ENCODE assay signal across 21 cellular contexts in the genomic region with DNA sequence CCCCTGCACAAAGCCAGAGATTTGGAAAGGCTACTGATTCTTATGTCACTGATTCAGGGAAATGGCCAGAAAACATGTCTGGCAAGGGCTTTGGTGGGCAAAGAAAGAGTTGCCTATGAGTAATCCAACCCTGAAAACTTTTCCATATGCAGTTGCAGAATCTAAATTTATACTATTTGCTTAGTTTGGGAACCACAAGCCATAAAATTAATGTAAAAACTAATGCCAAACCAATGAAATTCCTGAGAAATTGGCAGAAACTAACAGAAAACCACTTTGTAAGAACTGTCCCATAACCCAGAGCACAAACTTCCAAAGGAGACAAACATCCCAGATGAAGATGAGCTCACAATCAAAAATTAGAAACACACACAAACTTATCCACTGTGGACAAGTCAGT.
"Had no signal": no experiment of that assay in that cellular context is flagged by ENCODE, and none has a peak within 500 bp of the region (broad histone marks: within the 10 kb centered on the region; RNA-seq: fewer than 3 reads in every experiment).

No MANE protein-coding gene starts in this region.

- H3K27me3 Mint-ChIP-seq: effector memory CD8-positive, alpha-beta T cell had no signal

- H3K27ac ChIP-seq: body of pancreas, esophagus squamous epithelium, left lung, tibial artery, VCaP had no signal

- H3K4me1 ChIP-seq: body of pancreas, esophagus squamous epithelium, left lung, tibial artery had no signal

- H3K27ac Mint-ChIP-seq: activated T-cell treated with anti-CD3 and anti-CD28 coated beads, Interleukin-2, amount 50 U/mL, for 72 hours; effector memory CD8-positive, alpha-beta T cell had no signal

- H3K4me3 Mint-ChIP-seq: activated T-cell treated with anti-CD3 and anti-CD28 coated beads, Interleukin-2, amount 50 U/mL, for 72 hours; effector memory CD8-positive, alpha-beta T cell; mesothelial cell of epicardium; nephron progenitor cell had no signal

- ATAC-seq: activated T-cell treated with anti-CD3 and anti-CD28 coated beads, Interleukin-2, amount 50 U/mL, for 72 hours; body of pancreas; effector memory CD8-positive, alpha-beta T cell; left lung had no signal

- H3K27me3 ChIP-seq: body of pancreas, esophagus squamous epithelium, left lung, tibial artery had no signal

- H3K9me3 ChIP-seq: body of pancreas, esophagus squamous epithelium, left lung had no signal

- H3K9me3 Mint-ChIP-seq: activated T-cell treated with anti-CD3 and anti-CD28 coated beads, Interleukin-2, amount 50 U/mL, for 72 hours had no signal

- DNase-seq: activated CD4-positive, alpha-beta T cell treated with anti-CD3 and anti-CD28 coated beads for 1 hour; activated CD4-positive, alpha-beta T cell treated with anti-CD3 and anti-CD28 coated beads, Interleukin-2, amount 50 U/mL, for 4 hours; activated effector memory CD4-positive, alpha-beta T cell treated with anti-CD3 and anti-CD28 coated beads, Interleukin-2, amount 50 U/mL, for 16 hours; activated naive CD4-positive, alpha-beta T cell treated with anti-CD3 and anti-CD28 coated beads, Interleukin-2, amount 50 U/mL, for 16 hours; activated T-cell treated with anti-CD3 and anti-CD28 coated beads, Interleukin-2, amount 50 U/mL, for 72 hours; body of pancreas; effector memory CD8-positive, alpha-beta T cell; esophagus squamous epithelium; head of caudate nucleus; left lung; nephron progenitor cell; nucleus accumbens; retina; stimulated activated CD4-positive, alpha-beta T cell treated with anti-CD3 and anti-CD28 coated beads, Interleukin-12 subunit alpha, Interleukin-12 subunit beta, amount 100 ng/mL, for 4 hours; stimulated activated CD4-positive, alpha-beta T cell treated with anti-CD3 and anti-CD28 coated beads, Interleukin-1b, Interleukin-23, amount 100 ng/mL, for 48 hours; stimulated activated naive CD4-positive, alpha-beta T cell treated with Interleukin-2 at 50 U/mL for 16 hours; substantia nigra; T-helper 2 cell; tibial artery had no signal

- H3K36me3 ChIP-seq: esophagus squamous epithelium, left lung, tibial artery had no signal

- H3K4me3 ChIP-seq: body of pancreas, esophagus squamous epithelium, left lung, tibial artery had no signal
